8 cellular contexts compared by ENCODE assay signal in genomic region chr3:46098319-46098761, GRCh38.
DNase-seq lines count a peak whose midpoint lies in the region; ATAC-seq and TF ChIP-seq lines count a peak whose summit lies in the region.

No MANE protein-coding gene starts in this region.

- intact Hi-C loops in spleen (cut with DNase I; ENCODE audit: low total_unique reads) = no loop called here

- WGBS in spleen, 5 donors = 11 to 25% (median 17%) methylated on average over 2 of the region's 2 CpGs

- peaks cover 28 to 100% (median 70%) of the 10 kb centered on the region in 6 donors for H3K4me1 ChIP-seq in spleen

- peaks cover 20% of the 10 kb centered on the region for H3K9me3 Mint-ChIP-seq in T-helper 1 cell treated with Interleukin-12 subunit alpha and Interleukin-12 subunit beta and Interleukin-4 antibody, amounts not matched to agents 30 μg/mL and 1 μg/mL, for 36 hours

- peaks cover 44% of the 10 kb centered on the region for H3K36me3 Mint-ChIP-seq in T-helper 1 cell treated with Interleukin-12 subunit alpha and Interleukin-12 subunit beta and Interleukin-4 antibody, amounts not matched to agents 30 μg/mL and 1 μg/mL, for 36 hours (ENCODE audit: low read depth)

- ATAC-seq in GM18867 (IDR thresholded peaks at IDR 0.05; ENCODE audit: unreplicated experiment) (peak; percentile 60), HG03025 (IDR thresholded peaks at IDR 0.05; ENCODE audit: low FRiP score, unreplicated experiment) (peak; percentile 48), GM18519 (IDR thresholded peaks at IDR 0.05; ENCODE audit: low FRiP score, unreplicated experiment) (no peak)

- H3K27me3 Mint-ChIP-seq in T-helper 1 cell treated with Interleukin-12 subunit alpha and Interleukin-12 subunit beta and Interleukin-4 antibody, amounts not matched to agents 30 μg/mL and 1 μg/mL, for 36 hours (ENCODE audit: low read depth) = no peaks in the 10 kb centered on the region

- peak overlapping the region; percentile 60 for H3K4me3 Mint-ChIP-seq in T-helper 1 cell treated with Interleukin-12 subunit alpha and Interleukin-12 subunit beta and Interleukin-4 antibody, amounts not matched to agents 30 μg/mL and 1 μg/mL, for 36 hours

- peak overlapping the region; percentile 96 for H3K27ac Mint-ChIP-seq in T-helper 1 cell treated with Interleukin-12 subunit alpha and Interleukin-12 subunit beta and Interleukin-4 antibody, amounts not matched to agents 30 μg/mL and 1 μg/mL, for 36 hours

- TF ChIP-seq CTCF in epithelial cell of esophagus (IDR thresholded peaks at IDR 0.05; ENCODE audit: insufficient read depth, low read depth, low read length, missing control alignments) (no peak), spleen (IDR thresholded peaks at IDR 0.05 in 8 of 11, conservative IDR thresholded peaks at IDR 0.05 in 3 of 11) (no peak)

- no peak for TF ChIP-seq POLR2A in spleen (IDR thresholded peaks at IDR 0.05)

- peak; percentile 54 for DNase-seq in epithelial cell of esophagus (ENCODE audit: low read depth)
- DNase-seq in spleen = peak; percentile 83
- no peak for DNase-seq in foreskin melanocyte
- no peak for DNase-seq in NCI-H510A (lab: John Stamatoyannopoulos, UW)

- H3K27ac ChIP-seq in spleen = peak overlapping the region; percentile 43 to 93 (median 88)

- peaks cover 0 to 10% (median 0%) of the 10 kb centered on the region in 8 donors for H3K9me3 ChIP-seq in spleen

- H3K36me3 ChIP-seq in spleen = no peaks in the 10 kb centered on the region

- H3K27me3 ChIP-seq in spleen (replicated peaks in 1 of 7) = no peaks in the 10 kb centered on the region

- H3K4me3 ChIP-seq in epithelial cell of esophagus (ENCODE audit: low read length) (no peak overlapping the region), spleen (peak overlapping the region in 1 of 8 donors; percentile 59)

- H3K4me1 Mint-ChIP-seq in T-helper 1 cell treated with Interleukin-12 subunit alpha and Interleukin-12 subunit beta and Interleukin-4 antibody, amounts not matched to agents 30 μg/mL and 1 μg/mL, for 36 hours (ENCODE audit: low read depth) = peaks cover 59% of the 10 kb centered on the region

Comparison
In these comparisons a context has a peak if more than half of its experiments do, and no peak if none do; other contexts are left out.
1. DNase-seq: peak in epithelial cell of esophagus (single experiment) and spleen (single experiment); none in foreskin melanocyte (single experiment) and NCI-H510A (single experiment).